In the genomic region with DNA sequence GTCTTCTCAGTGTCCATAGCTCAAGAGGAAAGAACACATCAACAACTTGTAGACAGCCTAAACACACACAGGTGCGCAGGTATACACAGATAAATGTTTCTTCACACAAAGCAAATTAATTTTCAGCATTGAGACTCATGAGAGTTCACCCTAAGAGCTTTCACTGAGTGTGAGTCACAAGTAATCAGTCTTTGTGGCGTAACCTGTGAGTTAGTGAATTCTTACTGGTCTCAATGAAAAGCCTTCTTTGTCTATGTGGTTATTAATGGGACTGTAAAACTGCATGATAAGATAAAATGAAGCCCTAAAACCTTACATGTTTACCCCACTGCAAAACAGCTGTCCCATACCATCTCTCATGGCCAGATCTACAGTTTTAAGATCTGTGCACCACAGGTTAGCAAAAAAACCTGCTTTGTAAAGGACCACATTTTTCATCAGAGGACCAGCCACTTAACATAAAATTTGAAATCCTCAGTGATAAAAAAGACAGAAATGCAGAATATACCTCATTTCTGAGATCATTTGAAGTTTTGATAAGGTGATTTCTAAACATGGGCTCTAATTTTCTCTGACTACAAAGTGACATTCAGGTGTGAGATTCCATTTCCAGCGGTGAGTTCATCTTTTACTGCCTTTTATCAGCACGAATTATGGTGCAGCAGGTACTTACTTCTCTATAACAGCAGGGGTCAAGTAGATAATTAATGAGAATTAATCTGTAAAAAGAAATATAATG, we compare ENCODE assay signal across 13 cellular contexts.
A peak's percentile ranks its signal among the peaks of the same experiment; 100 is the strongest.
DNase-seq lines count a peak whose midpoint lies in the region; ATAC-seq and TF ChIP-seq lines count a peak whose summit lies in the region.
"Had no signal": no experiment of that assay in that cellular context is flagged by ENCODE, and none has a peak within 500 bp of the region (broad histone marks: within the 10 kb centered on the region; RNA-seq: fewer than 3 reads in every experiment).

No MANE protein-coding gene starts in this region.

- ATAC-seq in GM18517 (IDR thresholded peaks at IDR 0.05; ENCODE audit: unreplicated experiment), result no peak
- no peak for ATAC-seq in HG02642 (IDR thresholded peaks at IDR 0.05; ENCODE audit: poor library complexity, unreplicated experiment)
- ATAC-seq: activated CD8-positive, alpha-beta memory T cell treated with anti-CD3 and anti-CD28 coated beads, Interleukin-2, amount 10 ng/mL, durations not matched to agents 7 days and 5 days; activated naive CD8-positive, alpha-beta T cell treated with anti-CD3 and anti-CD28 coated beads, Interleukin-2, amount 50 U/mL, for 24 hours had no signal

- no peak overlapping the region for H3K4me3 ChIP-seq in astrocyte of the spinal cord (ENCODE audit: low read depth, low read length)
- H3K4me3 ChIP-seq in left ventricle myocardium inferior, result no peak overlapping the region

- H3K27ac ChIP-seq in left ventricle myocardium inferior (replicated peaks), result peak overlapping the region; percentile 64

- DNase-seq in HT1080 (ENCODE audit: low read depth) (peak; percentile 40), astrocyte of the spinal cord (ENCODE audit: low read depth, low spot score) (peak; percentile 60), left ventricle myocardium inferior (no peak), stromal cell of bone marrow (ENCODE audit: low read depth) (peak; percentile 18), SIG-M5 treated with dmso at 0.1 percent for 504 hours (lab: John Stamatoyannopoulos, UW; ENCODE audit: unreplicated experiment) (no peak)
- no peak for DNase-seq in activated naive CD4-positive, alpha-beta T cell treated with Interleukin-2 at 50 U/mL for 16 hours
- DNase-seq: activated CD8-positive, alpha-beta memory T cell treated with anti-CD3 and anti-CD28 coated beads, Interleukin-2, amount 10 ng/mL, durations not matched to agents 7 days and 5 days; activated naive CD8-positive, alpha-beta T cell treated with anti-CD3 and anti-CD28 coated beads, Interleukin-2, amount 50 U/mL, for 24 hours; CD4-positive, alpha-beta T cell; effector memory CD4-positive, alpha-beta T cell; posterior cingulate gyrus had no signal

- intact Hi-C loops in left ventricle myocardium inferior (cut with micrococcal nuclease), result no loop called here

- in situ Hi-C loops in astrocyte of the spinal cord (cut with HindIII; ENCODE audit: low sequenced_read_pairs), result no loop called here

- no peaks in the 10 kb centered on the region for H3K36me3 ChIP-seq in left ventricle myocardium inferior

- H3K9me3 ChIP-seq in left ventricle myocardium inferior (replicated peaks), result no peaks in the 10 kb centered on the region

- TF ChIP-seq CTCF in astrocyte of the spinal cord (IDR thresholded peaks at IDR 0.05; ENCODE audit: low read depth, low read length), result no peak
- no peak for TF ChIP-seq CTCF in left ventricle myocardium inferior (IDR thresholded peaks at IDR 0.05; ENCODE audit: borderline replicate concordance)

- no peaks in the 10 kb centered on the region for H3K27me3 ChIP-seq in left ventricle myocardium inferior (ENCODE audit: low read depth)

- peaks cover 3% of the 10 kb centered on the region for H3K4me1 ChIP-seq in left ventricle myocardium inferior

Comparison
In these comparisons a context has a peak if more than half of its experiments do, and no peak if none do; other contexts are left out.
1. DNase-seq: peak in HT1080 (single experiment), astrocyte of the spinal cord (single experiment) and stromal cell of bone marrow (single experiment); none in left ventricle myocardium inferior (single experiment), activated naive CD4-positive, alpha-beta T cell treated with Interleukin-2 at 50 U/mL for 16 hours (single experiment) and SIG-M5 treated with dmso at 0.1 percent for 504 hours (single experiment).